Comparison of ENCODE assay signal across 19 cellular contexts in genomic region chrX:25156323-25156722, GRCh38.
DNase-seq lines count a peak whose midpoint lies in the region; ATAC-seq and TF ChIP-seq lines count a peak whose summit lies in the region.
"Had no signal": no experiment of that assay in that cellular context is flagged by ENCODE, and none has a peak within 500 bp of the region (broad histone marks: within the 10 kb centered on the region; RNA-seq: fewer than 3 reads in every experiment).

No MANE protein-coding gene starts in this region.

- peaks cover 17% of the 10 kb centered on the region for H3K4me1 ChIP-seq in A673 (ENCODE audit: insufficient read depth, low read length, poor library complexity, severe bottlenecking)
- H3K4me1 ChIP-seq: heart right ventricle, parathyroid adenoma had no signal

- ATAC-seq in GM18907 (IDR thresholded peaks at IDR 0.05; ENCODE audit: unreplicated experiment) (no peak), GM21367 (IDR thresholded peaks at IDR 0.05; ENCODE audit: unreplicated experiment) (no peak)
- ATAC-seq: GM12878; heart right ventricle; natural killer cell treated with Interleukin-12 subunit alpha and Interleukin-12 subunit beta and Interleukin-15 and Interleukin-18, amount 100 ng/mL, for 72 hours had no signal

- no peaks in the 10 kb centered on the region for H3K36me3 ChIP-seq in A673 (ENCODE audit: insufficient read depth, low read length, poor library complexity, severe bottlenecking)
- H3K36me3 ChIP-seq: heart right ventricle had no signal

- H3K9me3 ChIP-seq in A673 (ENCODE audit: low read depth, low read length, poor library complexity, severe bottlenecking), result no peaks in the 10 kb centered on the region
- H3K9me3 ChIP-seq: heart right ventricle had no signal

- H3K27ac ChIP-seq in A673 (ENCODE audit: low read depth, low read length, poor library complexity, severe bottlenecking), result no peak overlapping the region
- H3K27ac ChIP-seq: heart right ventricle, parathyroid adenoma had no signal

- no peak overlapping the region for H3K4me3 ChIP-seq in A673 (ENCODE audit: low read depth, low read length, poor library complexity, severe bottlenecking)
- H3K4me3 ChIP-seq: GM12878, heart right ventricle had no signal

- TF ChIP-seq CTCF in A673 (conservative IDR thresholded peaks at IDR 0.05; ENCODE audit: low read depth, low read length), result no peak

- peaks cover under 1% of the 10 kb centered on the region for H3K27me3 ChIP-seq in A673 (replicated peaks; ENCODE audit: insufficient read depth, low read depth, low read length, poor library complexity)

- intact Hi-C loops in A673 (cut with micrococcal nuclease; ENCODE audit: unreplicated experiment), result no loop called here

- POLR2A ChIA-PET in A673 (lab: Charles Lee; ENCODE audit: low non-redundant PET), result no interaction called here

- DNase-seq in A673 (ENCODE audit: low spot score), result peak; percentile 89
- DNase-seq in H4 (ENCODE audit: low spot score), result peak; percentile 57
- DNase-seq in NCI-H345 treated with DMSO at 0.1 percent for 48 hours (lab: John Stamatoyannopoulos, UW; ENCODE audit: unreplicated experiment), result peak; percentile 45
- peak; percentile 0 for DNase-seq in fibroblast of gingiva (ENCODE audit: low read depth)
- DNase-seq in NOMO-1 (lab: John Stamatoyannopoulos, UW; ENCODE audit: unreplicated experiment in 2 of 2), result no peak
- DNase-seq in effector CD8-positive, alpha-beta T cell (lab: John Stamatoyannopoulos, UW), result no peak
- DNase-seq: activated naive CD8-positive, alpha-beta T cell treated with anti-CD3 and anti-CD28 coated beads, Interleukin-2, amount 10 ng/mL, durations not matched to agents 7 days and 5 days; caudate nucleus; heart right ventricle; Kasumi-1; mesendoderm; NCI-H187; NCI-H446 treated with DMSO at 0.1 percent for 48 hours; stimulated activated CD4-positive, alpha-beta T cell treated with anti-CD3 and anti-CD28 coated beads, Interleukin-4, amount 100 ng/mL, for 1 hour had no signal

- CTCF ChIA-PET in A673 (lab: Charles Lee), result no interaction called here

- no TSS peak for BruUV-seq in A673 (replicated peaks; lab: Mats Ljungman, UMichigan)

Comparison
In these comparisons a context has a peak if more than half of its experiments do, and no peak if none do; other contexts are left out.
1. DNase-seq: peak in A673 (single experiment), H4 (single experiment), NCI-H345 treated with DMSO at 0.1 percent for 48 hours (single experiment) and fibroblast of gingiva (single experiment); none in NOMO-1 (0 of 2) and effector CD8-positive, alpha-beta T cell (single experiment).